12 cellular contexts compared by ENCODE assay signal in the genomic region with DNA sequence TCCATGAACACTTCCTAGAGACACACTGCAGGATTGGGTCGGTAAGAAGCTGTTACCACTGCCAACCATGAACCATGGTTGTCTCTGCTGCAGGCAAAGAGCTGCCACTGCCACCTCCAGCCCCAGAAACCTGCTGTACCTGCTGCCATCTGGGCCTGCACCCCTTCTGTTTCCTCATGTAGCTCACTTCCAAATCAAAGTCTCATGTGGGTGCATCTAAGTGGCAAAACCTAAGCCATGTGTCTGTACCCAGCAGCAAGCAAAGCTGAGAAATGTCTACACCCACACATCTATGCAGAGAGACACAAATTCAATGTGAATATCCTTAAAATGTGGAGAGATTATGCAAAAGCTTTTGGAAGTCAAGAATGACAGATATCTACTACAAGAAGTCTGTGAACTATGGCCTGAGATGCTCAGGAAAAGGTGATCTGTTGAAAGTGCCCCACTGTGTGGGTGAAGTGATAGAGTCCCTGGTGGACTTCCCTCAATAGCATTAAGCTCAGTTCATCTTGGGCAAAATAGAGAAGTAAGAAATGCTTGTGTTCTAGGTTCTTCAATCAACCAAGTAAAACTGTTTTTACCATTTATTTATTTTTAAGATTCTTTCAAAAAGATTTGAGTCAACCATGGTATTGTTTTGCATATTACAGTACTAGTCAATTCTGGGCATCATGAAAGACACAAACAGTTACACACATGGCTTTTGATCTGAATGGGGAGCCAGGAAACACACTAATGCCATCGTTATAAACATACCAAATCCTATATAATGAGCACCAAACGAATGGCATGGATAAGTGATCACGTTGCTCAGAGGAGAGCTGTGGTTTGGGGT.
DNase-seq lines count a peak whose midpoint lies in the region; ATAC-seq and TF ChIP-seq lines count a peak whose summit lies in the region.
"Had no signal": no experiment of that assay in that cellular context is flagged by ENCODE, and none has a peak within 500 bp of the region (broad histone marks: within the 10 kb centered on the region; RNA-seq: fewer than 3 reads in every experiment).

No MANE protein-coding gene starts in this region.

- no peak overlapping the region for H3K4me3 ChIP-seq in OCI-LY7 (ENCODE audit: low read depth, low read length, poor library complexity, severe bottlenecking)
- H3K4me3 ChIP-seq: SJCRH30 had no signal

- H3K9me2 ChIP-seq in OCI-LY7 (ENCODE audit: insufficient read depth, low read length) = no peaks in the 10 kb centered on the region

- no peak overlapping the region for H2AFZ ChIP-seq in OCI-LY7 (ENCODE audit: low read length)

- peak overlapping the region; percentile 59 for H3K27ac Mint-ChIP-seq in stimulated activated naive B cell treated with anti-CD40 and anti-IgM and Interleukin-4, amounts not matched to agents 10 μg/mL and 1 μg/mL and 100 μg/mL, for 72 hours
- H3K27ac Mint-ChIP-seq: WTC11 had no signal

- CTCF ChIA-PET in OCI-LY7 (lab: Charles Lee; ENCODE audit: unreplicated experiment) = interaction anchor here (0.6 kb wide), 1 partner anchor 33 kb away, joined by 3 read pairs; no protein-coding TSS in a partner anchor

- no peaks in the 10 kb centered on the region for H3K36me3 ChIP-seq in OCI-LY7 (ENCODE audit: insufficient read depth, low read length)
- H3K36me3 ChIP-seq: SJCRH30 had no signal

- ATAC-seq in GM18868 (IDR thresholded peaks at IDR 0.05; ENCODE audit: unreplicated experiment) (peak; percentile 74), HG02870 (IDR thresholded peaks at IDR 0.05; ENCODE audit: unreplicated experiment) (peak; percentile 60), HG02973 (IDR thresholded peaks at IDR 0.05; ENCODE audit: unreplicated experiment) (no peak)
- peak; percentile 91 to 93 for ATAC-seq in stimulated activated naive B cell treated with anti-CD40 and anti-IgM and Interleukin-4, amounts not matched to agents 10 μg/mL and 1 μg/mL and 100 μg/mL, for 72 hours (replicated peaks)
- ATAC-seq: WTC11 had no signal

- peaks cover 0 to 3% of the 10 kb centered on the region in 2 donors for H3K36me3 Mint-ChIP-seq in stimulated activated naive B cell treated with anti-CD40 and anti-IgM and Interleukin-4, amounts not matched to agents 10 μg/mL and 1 μg/mL and 100 μg/mL, for 72 hours

- H3K4me3 Mint-ChIP-seq in stimulated activated naive B cell treated with anti-CD40 and anti-IgM and Interleukin-4, amounts not matched to agents 10 μg/mL and 1 μg/mL and 100 μg/mL, for 72 hours = peak overlapping the region; percentile 26 to 37
- H3K4me3 Mint-ChIP-seq: WTC11 had no signal

- H3K27ac ChIP-seq in OCI-LY7 (ENCODE audit: low read depth, low read length, poor library complexity, severe bottlenecking) = no peak overlapping the region
- H3K27ac ChIP-seq: SJCRH30 had no signal

- no TSS peak for BruUV-seq in OCI-LY7 (replicated peaks; lab: Mats Ljungman, UMichigan)

- H3K9me3 ChIP-seq in OCI-LY7 (ENCODE audit: low read length) = no peaks in the 10 kb centered on the region
- H3K9me3 ChIP-seq: SJCRH30 had no signal

- H3K4me2 ChIP-seq in OCI-LY7 (ENCODE audit: low read length) = no peak overlapping the region

- H3K4me1 Mint-ChIP-seq in stimulated activated naive B cell treated with anti-CD40 and anti-IgM and Interleukin-4, amounts not matched to agents 10 μg/mL and 1 μg/mL and 100 μg/mL, for 72 hours = peaks cover 28 to 48% of the 10 kb centered on the region in 2 donors

- H3K4me1 ChIP-seq in OCI-LY7 (ENCODE audit: insufficient read depth, low read length, poor library complexity, severe bottlenecking) = peaks cover 16% of the 10 kb centered on the region
- H3K4me1 ChIP-seq: SJCRH30 had no signal

- POLR2A ChIA-PET in OCI-LY7 (lab: Charles Lee) = interaction anchor here (0.6 to 1.2 kb wide), 5 partner anchors 21 to 167 kb away, joined by 3 to 4 read pairs (median 3); no protein-coding TSS in a partner anchor

- no peaks in the 10 kb centered on the region for H4K20me1 ChIP-seq in OCI-LY7 (ENCODE audit: insufficient read depth, low read length)

- DNase-seq in OCI-LY7 (ENCODE audit: low spot score) = peak; percentile 11
- no peak for DNase-seq in stimulated activated naive B cell treated with anti-CD40 and anti-IgM and Interleukin-4, amounts not matched to agents 10 μg/mL and 1 μg/mL and 100 μg/mL, for 72 hours
- DNase-seq in NCI-H2029 (lab: John Stamatoyannopoulos, UW) = no peak
- DNase-seq in RKO (ENCODE audit: low spot score) = no peak
- DNase-seq: dermis blood vessel endothelial cell, NCI-H146, NCI-H774, SJCRH30 had no signal

- intact Hi-C loops in OCI-LY7 (cut with micrococcal nuclease; ENCODE audit: unreplicated experiment) = no loop called here

- peaks cover 3 to 4% of the 10 kb centered on the region in 2 donors for H3K9me3 Mint-ChIP-seq in stimulated activated naive B cell treated with anti-CD40 and anti-IgM and Interleukin-4, amounts not matched to agents 10 μg/mL and 1 μg/mL and 100 μg/mL, for 72 hours

- H3K79me2 ChIP-seq in OCI-LY7 (ENCODE audit: insufficient read depth, low read depth, low read length) = no peaks in the 10 kb centered on the region

- H3K27me3 Mint-ChIP-seq in stimulated activated naive B cell treated with anti-CD40 and anti-IgM and Interleukin-4, amounts not matched to agents 10 μg/mL and 1 μg/mL and 100 μg/mL, for 72 hours = peaks cover 0 to 3% of the 10 kb centered on the region in 2 donors

- TF ChIP-seq CTCF in OCI-LY7 (conservative IDR thresholded peaks at IDR 0.05; ENCODE audit: low read length) = no peak
